8 cellular contexts compared by ENCODE assay signal in genomic region chr6:35415065-35415880, GRCh38. TPM values are rescaled to one million over a fixed set of nuclear protein-coding genes. Genes with fewer than 3 reads are reported as not detected.
DNase-seq lines count a peak whose midpoint lies in the region; ATAC-seq and TF ChIP-seq lines count a peak whose summit lies in the region.

No MANE protein-coding gene starts in this region.

- peak; percentile 36 to 73 for TF ChIP-seq CTCF in Caco-2 (IDR thresholded peaks at IDR 0.05; ENCODE audit: insufficient read depth in 1 of 2, low read depth in 1 of 2, low read length in 1 of 2, severe bottlenecking in 1 of 2, unreplicated experiment in 1 of 2)
- peak; percentile 56 for TF ChIP-seq CTCF in MCF 10A (IDR thresholded peaks at IDR 0.05; ENCODE audit: unreplicated experiment)

- H3K4me3 Mint-ChIP-seq in Caco-2 (ENCODE audit: unreplicated experiment), result no peak overlapping the region
- H3K4me3 Mint-ChIP-seq in MCF 10A (ENCODE audit: unreplicated experiment), result no peak overlapping the region

- CTCF ChIA-PET in Caco-2 (lab: Charles Lee) (interaction anchor here (0.6 to 2.5 kb wide), 14 partner anchors 8 to 119 kb away, joined by 3 to 29 read pairs (median 3); partner anchors contain the start of genes PPARD, RPL10A and TEAD3), MCF 10A (lab: Yijun Ruan, JAX) (interaction anchor here (0.6 to 2.6 kb wide), 12 partner anchors 9 to 103 kb away, joined by 3 to 10 read pairs (median 4); partner anchors contain the start of gene PPARD)

- peak; percentile 72 to 78 for DNase-seq in Caco-2
- peak; percentile 68 for DNase-seq in KBM-7
- DNase-seq in OCI-M1 (lab: John Stamatoyannopoulos, UW), result peak; percentile 64
- DNase-seq in MCF 10A (ENCODE audit: unreplicated experiment), result peak; percentile 79
- peak; percentile 89 for DNase-seq in inferior parietal cortex (ENCODE audit: extremely low spot score)
- DNase-seq in smooth muscle cell of the brain vasculature (ENCODE audit: low read depth, low spot score), result peak; percentile 80
- no peak for DNase-seq in NOMO-1 treated with DMSO at 0.1 percent for 48 hours (lab: John Stamatoyannopoulos, UW; ENCODE audit: unreplicated experiment)

- H3K36me3 ChIP-seq in Caco-2 (ENCODE audit: control insufficient read depth, insufficient read depth, low read length), result no peaks in the 10 kb centered on the region; the same call in 1 of the 2 replicates

- POLR2A ChIA-PET in Caco-2 (lab: Charles Lee), result interaction anchor here (0.5 to 0.7 kb wide), 3 partner anchors 8 to 448 kb away, joined by 3 to 4 read pairs (median 4); partner anchors contain the start of gene PPARD
- POLR2A ChIA-PET in MCF 10A (lab: Yijun Ruan, JAX), result interaction anchor here (0.7 to 1.6 kb wide), 5 partner anchors 14 to 74 kb away, joined by 3 to 5 read pairs (median 4); partner anchors contain the start of gene FANCE

- no peaks in the 10 kb centered on the region for H3K27me3 ChIP-seq in Caco-2 (replicated peaks; ENCODE audit: control insufficient read depth, insufficient read depth, low read length)

- BruUV-seq in Caco-2 (replicated peaks; lab: Mats Ljungman, UMichigan) (no TSS peak), MCF 10A (replicated peaks; lab: Mats Ljungman, UMichigan) (no TSS peak)

- H3K27ac Mint-ChIP-seq in Caco-2 (ENCODE audit: unreplicated experiment) (no peak overlapping the region), MCF 10A (ENCODE audit: low read depth, unreplicated experiment) (peak overlapping the region; percentile 2)

- no peak overlapping the region for H3K4me3 ChIP-seq in Caco-2 (ENCODE audit: low read depth, low read length)

- no peaks in the 10 kb centered on the region for H3K9me3 ChIP-seq in Caco-2

- no peaks in the 10 kb centered on the region for H3K9me3 Mint-ChIP-seq in Caco-2 (ENCODE audit: unreplicated experiment)
- H3K9me3 Mint-ChIP-seq in MCF 10A (ENCODE audit: unreplicated experiment), result no peaks in the 10 kb centered on the region

- H3K36me3 Mint-ChIP-seq in Caco-2 (ENCODE audit: insufficient read depth, unreplicated experiment), result peaks cover 14% of the 10 kb centered on the region
- H3K36me3 Mint-ChIP-seq in MCF 10A (ENCODE audit: insufficient read depth, unreplicated experiment), result peaks cover 15% of the 10 kb centered on the region

- H3K27me3 Mint-ChIP-seq in Caco-2 (ENCODE audit: insufficient read depth, unreplicated experiment), result no peaks in the 10 kb centered on the region
- no peaks in the 10 kb centered on the region for H3K27me3 Mint-ChIP-seq in MCF 10A (ENCODE audit: insufficient read depth, unreplicated experiment)

- no peak for ATAC-seq in GM19035 (IDR thresholded peaks at IDR 0.05; ENCODE audit: unreplicated experiment)

- in situ Hi-C loops in KBM-7 (cut with MboI; ENCODE audit: low pct_unique_long_range_greater_than_20kb, low sequenced_read_pairs), result no loop called here

- intact Hi-C loops in Caco-2 (cut with micrococcal nuclease; ENCODE audit: unreplicated experiment), result loop anchor here (1.0 kb wide), 4 partner anchors 13 to 73 kb away; partner anchors contain the start of gene PPARD
- intact Hi-C loops in MCF 10A (cut with micrococcal nuclease), result loop anchor here (1.0 kb wide), 3 partner anchors 34 to 73 kb away; partner anchors contain the start of genes PPARD and RPL10A

- H3K4me1 Mint-ChIP-seq in Caco-2 (ENCODE audit: low read depth, unreplicated experiment) (peaks cover 16% of the 10 kb centered on the region), MCF 10A (ENCODE audit: insufficient read depth, unreplicated experiment) (peaks cover 4% of the 10 kb centered on the region)

- peaks cover 7% of the 10 kb centered on the region; the same call in 1 of the 2 replicates for H3K4me1 ChIP-seq in Caco-2

RNA-seq across cellular contexts. Expression of gene FANCE, which starts 36.9 kb away (rescaled TPM):
- 10.5 and 12.4 TPM in 2 replicates for total RNA-seq in Caco-2 (2022)
- total RNA-seq in MCF 10A (2022), result 12.3 and 13.3 TPM in 2 replicates

RNA-seq across cellular contexts. Expression of gene RPL10A, which starts 52.9 kb away (rescaled TPM):
- total RNA-seq in Caco-2 (2022), result 1,082 and 1,106 TPM in 2 replicates
- 2,403 and 2,457 TPM in 2 replicates for total RNA-seq in MCF 10A (2022)
